ENCODE assay signal across 1 cellular context in genomic region chr5:99032234-99033013, GRCh38.
A peak's percentile ranks its signal among the peaks of the same experiment; 100 is the strongest.
TF ChIP-seq lines count a peak whose summit lies in the region.

No MANE protein-coding gene starts in this region.

TF ChIP-seq in HepG2, 621 proteins besides CTCF, POLR2A, EP300 and RAD21 (continued from another document):
- TF ChIP-seq NR2F6 (IDR thresholded peaks at IDR 0.05) (peak; percentile 84), NR2F6 (CRISPR knock-in tag; IDR thresholded peaks at IDR 0.05) (peak; percentile 60), FOXA3 (CRISPR knock-in tag; IDR thresholded peaks at IDR 0.05) (peak; percentile 23; the same call in 1 of the 2 replicates), MTF2 (CRISPR knock-in tag; IDR thresholded peaks at IDR 0.05; ENCODE audit: borderline replicate concordance) (no peak), SMC3 (IDR thresholded peaks at IDR 0.05; ENCODE audit: low read length) (peak; percentile 96), ZNF3 (CRISPR knock-in tag; IDR thresholded peaks at IDR 0.05) (no peak), PHF20 (CRISPR knock-in tag; IDR thresholded peaks at IDR 0.05) (no peak), TP53 (CRISPR knock-in tag; conservative IDR thresholded peaks at IDR 0.05) (0 out of 2 replicates have a peak, but pooled peaks have one; percentile 19), REPIN1 (CRISPR knock-in tag; IDR thresholded peaks at IDR 0.05; ENCODE audit: borderline replicate concordance, low read depth) (peak; percentile 65; the same call in 1 of the 2 replicates), NR2C2 (CRISPR knock-in tag; IDR thresholded peaks at IDR 0.05; ENCODE audit: borderline replicate concordance) (peak; percentile 88), SALL1 (CRISPR knock-in tag; IDR thresholded peaks at IDR 0.05) (0 out of 2 replicates have a peak, but pooled peaks have one; percentile 10), STAG1 (CRISPR knock-in tag; IDR thresholded peaks at IDR 0.05) (peak; percentile 94), ZNF614 (CRISPR knock-in tag; IDR thresholded peaks at IDR 0.05; ENCODE audit: borderline replicate concordance) (0 out of 2 replicates have a peak, but pooled peaks have one; percentile 50), MIXL1 (CRISPR knock-in tag; IDR thresholded peaks at IDR 0.05) (peak; percentile 25; the same call in 1 of the 2 replicates), ZNF639 (CRISPR knock-in tag; conservative IDR thresholded peaks at IDR 0.05) (no peak), SOX5 (CRISPR knock-in tag; IDR thresholded peaks at IDR 0.05; ENCODE audit: borderline replicate concordance) (peak; percentile 25; the same call in 1 of the 2 replicates), HNF4A (CRISPR knock-in tag; IDR thresholded peaks at IDR 0.05) (no peak), NR2F1 (CRISPR knock-in tag; IDR thresholded peaks at IDR 0.05) (peak in 1 of 2 experiments; percentile 81; a peak in 2 of 4 replicates), RARA (CRISPR knock-in tag; IDR thresholded peaks at IDR 0.05) (peak; percentile 58), GLI4 (CRISPR knock-in tag; IDR thresholded peaks at IDR 0.05; ENCODE audit: borderline replicate concordance) (0 out of 2 replicates have a peak, but pooled peaks have one; percentile 22), THAP11 (CRISPR knock-in tag; IDR thresholded peaks at IDR 0.05) (0 out of 2 replicates have a peak, but pooled peaks have one; percentile 22), ARID3A (IDR thresholded peaks at IDR 0.05; ENCODE audit: low read depth, low read length) (0 out of 2 replicates have a peak, but pooled peaks have one; percentile 60), SAP130 (CRISPR knock-in tag; IDR thresholded peaks at IDR 0.05; ENCODE audit: low read depth) (0 out of 2 replicates have a peak, but pooled peaks have one; percentile 4), CBX2 (IDR thresholded peaks at IDR 0.05; ENCODE audit: low read depth, low read length) (no peak), CBX2 (CRISPR knock-in tag; IDR thresholded peaks at IDR 0.05; ENCODE audit: low read depth) (0 out of 2 replicates have a peak, but pooled peaks have one; percentile 36)
